In the genomic region with DNA sequence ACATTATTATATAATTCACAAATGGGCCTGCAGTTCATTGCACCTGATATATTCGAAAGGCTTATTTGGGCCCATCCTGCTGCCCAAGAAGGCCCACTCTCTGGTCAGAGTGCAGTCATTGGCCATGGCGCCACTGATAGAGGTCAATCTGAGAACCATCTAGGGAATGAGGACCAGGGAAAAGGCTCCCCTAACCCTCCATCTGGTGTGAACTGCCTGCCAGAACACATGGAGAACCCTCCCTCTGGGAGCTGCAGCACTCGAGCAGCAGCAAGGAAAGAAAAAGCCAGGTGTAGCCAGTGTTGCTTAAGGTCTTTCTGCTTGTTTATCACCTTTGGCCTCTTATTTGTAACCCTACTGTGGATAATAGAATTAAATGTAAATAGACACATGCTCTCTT, we compare ENCODE assay signal across 2 cellular contexts.
TF ChIP-seq lines count a peak whose summit lies in the region.

No MANE protein-coding gene starts in this region.

TF ChIP-seq in HEK293, 187 proteins besides CTCF, POLR2A, EP300 and RAD21:
- TF ChIP-seq, protein P1, sequence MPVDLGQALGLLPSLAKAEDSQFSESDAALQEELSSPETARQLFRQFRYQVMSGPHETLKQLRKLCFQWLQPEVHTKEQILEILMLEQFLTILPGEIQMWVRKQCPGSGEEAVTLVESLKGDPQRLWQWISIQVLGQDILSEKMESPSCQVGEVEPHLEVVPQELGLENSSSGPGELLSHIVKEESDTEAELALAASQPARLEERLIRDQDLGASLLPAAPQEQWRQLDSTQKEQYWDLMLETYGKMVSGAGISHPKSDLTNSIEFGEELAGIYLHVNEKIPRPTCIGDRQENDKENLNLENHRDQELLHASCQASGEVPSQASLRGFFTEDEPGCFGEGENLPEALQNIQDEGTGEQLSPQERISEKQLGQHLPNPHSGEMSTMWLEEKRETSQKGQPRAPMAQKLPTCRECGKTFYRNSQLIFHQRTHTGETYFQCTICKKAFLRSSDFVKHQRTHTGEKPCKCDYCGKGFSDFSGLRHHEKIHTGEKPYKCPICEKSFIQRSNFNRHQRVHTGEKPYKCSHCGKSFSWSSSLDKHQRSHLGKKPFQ (tag by site-specific recombination; IDR thresholded peaks at IDR 0.05): 0 out of 2 replicates have a peak, but pooled peaks have one; percentile 34
- no peak for TF ChIP-seq KLF16 (tag by site-specific recombination; IDR thresholded peaks at IDR 0.05)
TF ChIP-seq in HEK293: peak in this region for 1.

TF ChIP-seq in H1, 55 proteins besides CTCF, POLR2A, EP300 and RAD21 (continued from another document):
- TF ChIP-seq, protein P2, sequence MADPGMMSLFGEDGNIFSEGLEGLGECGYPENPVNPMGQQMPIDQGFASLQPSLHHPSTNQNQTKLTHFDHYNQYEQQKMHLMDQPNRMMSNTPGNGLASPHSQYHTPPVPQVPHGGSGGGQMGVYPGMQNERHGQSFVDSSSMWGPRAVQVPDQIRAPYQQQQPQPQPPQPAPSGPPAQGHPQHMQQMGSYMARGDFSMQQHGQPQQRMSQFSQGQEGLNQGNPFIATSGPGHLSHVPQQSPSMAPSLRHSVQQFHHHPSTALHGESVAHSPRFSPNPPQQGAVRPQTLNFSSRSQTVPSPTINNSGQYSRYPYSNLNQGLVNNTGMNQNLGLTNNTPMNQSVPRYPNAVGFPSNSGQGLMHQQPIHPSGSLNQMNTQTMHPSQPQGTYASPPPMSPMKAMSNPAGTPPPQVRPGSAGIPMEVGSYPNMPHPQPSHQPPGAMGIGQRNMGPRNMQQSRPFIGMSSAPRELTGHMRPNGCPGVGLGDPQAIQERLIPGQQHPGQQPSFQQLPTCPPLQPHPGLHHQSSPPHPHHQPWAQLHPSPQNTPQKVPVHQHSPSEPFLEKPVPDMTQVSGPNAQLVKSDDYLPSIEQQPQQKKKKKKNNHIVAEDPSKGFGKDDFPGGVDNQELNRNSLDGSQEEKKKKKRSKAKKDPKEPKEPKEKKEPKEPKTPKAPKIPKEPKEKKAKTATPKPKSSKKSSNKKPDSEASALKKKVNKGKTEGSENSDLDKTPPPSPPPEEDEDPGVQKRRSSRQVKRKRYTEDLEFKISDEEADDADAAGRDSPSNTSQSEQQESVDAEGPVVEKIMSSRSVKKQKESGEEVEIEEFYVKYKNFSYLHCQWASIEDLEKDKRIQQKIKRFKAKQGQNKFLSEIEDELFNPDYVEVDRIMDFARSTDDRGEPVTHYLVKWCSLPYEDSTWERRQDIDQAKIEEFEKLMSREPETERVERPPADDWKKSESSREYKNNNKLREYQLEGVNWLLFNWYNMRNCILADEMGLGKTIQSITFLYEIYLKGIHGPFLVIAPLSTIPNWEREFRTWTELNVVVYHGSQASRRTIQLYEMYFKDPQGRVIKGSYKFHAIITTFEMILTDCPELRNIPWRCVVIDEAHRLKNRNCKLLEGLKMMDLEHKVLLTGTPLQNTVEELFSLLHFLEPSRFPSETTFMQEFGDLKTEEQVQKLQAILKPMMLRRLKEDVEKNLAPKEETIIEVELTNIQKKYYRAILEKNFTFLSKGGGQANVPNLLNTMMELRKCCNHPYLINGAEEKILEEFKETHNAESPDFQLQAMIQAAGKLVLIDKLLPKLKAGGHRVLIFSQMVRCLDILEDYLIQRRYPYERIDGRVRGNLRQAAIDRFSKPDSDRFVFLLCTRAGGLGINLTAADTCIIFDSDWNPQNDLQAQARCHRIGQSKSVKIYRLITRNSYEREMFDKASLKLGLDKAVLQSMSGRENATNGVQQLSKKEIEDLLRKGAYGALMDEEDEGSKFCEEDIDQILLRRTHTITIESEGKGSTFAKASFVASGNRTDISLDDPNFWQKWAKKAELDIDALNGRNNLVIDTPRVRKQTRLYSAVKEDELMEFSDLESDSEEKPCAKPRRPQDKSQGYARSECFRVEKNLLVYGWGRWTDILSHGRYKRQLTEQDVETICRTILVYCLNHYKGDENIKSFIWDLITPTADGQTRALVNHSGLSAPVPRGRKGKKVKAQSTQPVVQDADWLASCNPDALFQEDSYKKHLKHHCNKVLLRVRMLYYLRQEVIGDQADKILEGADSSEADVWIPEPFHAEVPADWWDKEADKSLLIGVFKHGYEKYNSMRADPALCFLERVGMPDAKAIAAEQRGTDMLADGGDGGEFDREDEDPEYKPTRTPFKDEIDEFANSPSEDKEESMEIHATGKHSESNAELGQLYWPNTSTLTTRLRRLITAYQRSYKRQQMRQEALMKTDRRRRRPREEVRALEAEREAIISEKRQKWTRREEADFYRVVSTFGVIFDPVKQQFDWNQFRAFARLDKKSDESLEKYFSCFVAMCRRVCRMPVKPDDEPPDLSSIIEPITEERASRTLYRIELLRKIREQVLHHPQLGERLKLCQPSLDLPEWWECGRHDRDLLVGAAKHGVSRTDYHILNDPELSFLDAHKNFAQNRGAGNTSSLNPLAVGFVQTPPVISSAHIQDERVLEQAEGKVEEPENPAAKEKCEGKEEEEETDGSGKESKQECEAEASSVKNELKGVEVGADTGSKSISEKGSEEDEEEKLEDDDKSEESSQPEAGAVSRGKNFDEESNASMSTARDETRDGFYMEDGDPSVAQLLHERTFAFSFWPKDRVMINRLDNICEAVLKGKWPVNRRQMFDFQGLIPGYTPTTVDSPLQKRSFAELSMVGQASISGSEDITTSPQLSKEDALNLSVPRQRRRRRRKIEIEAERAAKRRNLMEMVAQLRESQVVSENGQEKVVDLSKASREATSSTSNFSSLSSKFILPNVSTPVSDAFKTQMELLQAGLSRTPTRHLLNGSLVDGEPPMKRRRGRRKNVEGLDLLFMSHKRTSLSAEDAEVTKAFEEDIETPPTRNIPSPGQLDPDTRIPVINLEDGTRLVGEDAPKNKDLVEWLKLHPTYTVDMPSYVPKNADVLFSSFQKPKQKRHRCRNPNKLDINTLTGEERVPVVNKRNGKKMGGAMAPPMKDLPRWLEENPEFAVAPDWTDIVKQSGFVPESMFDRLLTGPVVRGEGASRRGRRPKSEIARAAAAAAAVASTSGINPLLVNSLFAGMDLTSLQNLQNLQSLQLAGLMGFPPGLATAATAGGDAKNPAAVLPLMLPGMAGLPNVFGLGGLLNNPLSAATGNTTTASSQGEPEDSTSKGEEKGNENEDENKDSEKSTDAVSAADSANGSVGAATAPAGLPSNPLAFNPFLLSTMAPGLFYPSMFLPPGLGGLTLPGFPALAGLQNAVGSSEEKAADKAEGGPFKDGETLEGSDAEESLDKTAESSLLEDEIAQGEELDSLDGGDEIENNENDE (IDR thresholded peaks at IDR 0.05; ENCODE audit: insufficient replicate concordance, low read length): no peak
- TF ChIP-seq RFX5 (IDR thresholded peaks at IDR 0.05; ENCODE audit: borderline replicate concordance, low read depth, low read length): no peak
- TF ChIP-seq CBX8 (IDR thresholded peaks at IDR 0.05; ENCODE audit: borderline replicate concordance, low read depth, low read length): no peak
